ENCODE assay signal across 24 cellular contexts in the genomic region with DNA sequence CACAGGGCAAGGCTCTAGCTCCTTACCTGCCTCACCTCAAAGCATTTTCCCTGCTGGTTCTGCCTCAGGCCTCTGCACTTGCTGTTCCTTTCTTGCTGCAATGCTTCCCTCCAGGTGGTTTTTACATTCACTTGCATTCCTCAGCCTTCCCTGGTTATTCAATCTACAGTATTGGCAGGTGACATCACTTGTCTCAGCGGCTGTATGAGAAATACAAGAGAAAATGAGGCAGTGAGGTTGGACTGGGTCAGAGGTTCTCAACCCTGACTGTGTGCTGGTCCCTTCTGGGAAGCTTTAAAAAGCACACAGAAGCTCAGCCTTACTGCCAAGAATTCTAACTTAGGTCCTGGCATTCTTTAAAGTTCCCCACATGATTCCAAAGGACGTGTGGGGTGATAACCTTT. TPM values are rescaled to one million over a fixed set of nuclear protein-coding genes. Genes with fewer than 3 reads are reported as not detected.
DNase-seq lines count a peak whose midpoint lies in the region; ATAC-seq and TF ChIP-seq lines count a peak whose summit lies in the region.
"Had no signal": no experiment of that assay in that cellular context is flagged by ENCODE, and none has a peak within 500 bp of the region (broad histone marks: within the 10 kb centered on the region; RNA-seq: fewer than 3 reads in every experiment).

No MANE protein-coding gene starts in this region.

- H3K27me3 ChIP-seq in HUES48 (ENCODE audit: control insufficient read depth, insufficient read depth, low read length): no peaks in the 10 kb centered on the region
- H3K27me3 ChIP-seq: brain microvascular endothelial cell, thyroid gland had no signal

- peak overlapping the region; percentile 71 for H3K27ac ChIP-seq in HUES48 (ENCODE audit: low read depth, low read length)
- H3K27ac ChIP-seq: brain microvascular endothelial cell, coronary artery, thyroid gland had no signal

- no peak overlapping the region for H3K9ac ChIP-seq in HUES48 (ENCODE audit: low read depth, low read length)

- H3K4me1 ChIP-seq in HUES48 (ENCODE audit: control insufficient read depth, insufficient read depth, low read length): peaks cover 13% of the 10 kb centered on the region

- peak; percentile 87 for DNase-seq in ELF-1 (ENCODE audit: low read depth, low spot score)
- peak; percentile 74 for DNase-seq in epithelial cell of esophagus (ENCODE audit: low read depth)
- no peak for DNase-seq in left lobe of liver (ENCODE audit: low spot score)
- no peak for DNase-seq in Ammon's horn (ENCODE audit: low spot score)
- no peak for DNase-seq in SK-N-DZ (ENCODE audit: low spot score)
- DNase-seq in SHP77 treated with DMSO at 0.1 percent for 48 hours (lab: John Stamatoyannopoulos, UW): no peak
- DNase-seq: activated CD8-positive, alpha-beta memory T cell treated with anti-CD3 and anti-CD28 coated beads for 24 hours; activated T-cell treated with anti-CD3 and anti-CD28 coated beads, Interleukin-2, amount 50 U/mL, for 72 hours; brain microvascular endothelial cell; CD4-positive, alpha-beta memory T cell; DMS53; GOT3; hypothalamus; KG1; NCI-H187; NCI-H226; stimulated activated CD4-positive, alpha-beta T cell treated with anti-CD3 and anti-CD28 coated beads, Interleukin-2, amount 100 ng/mL, for 24 hours; stimulated activated naive CD4-positive, alpha-beta T cell treated with Interleukin-2 at 50 U/mL for 16 hours; thyroid gland had no signal

- H3K4me3 ChIP-seq in HUES48 (ENCODE audit: low read depth, low read length) (no peak overlapping the region), epithelial cell of esophagus (ENCODE audit: low read length) (no peak overlapping the region)
- H3K4me3 ChIP-seq: coronary artery, thyroid gland had no signal

- H3K9me3 ChIP-seq in HUES48 (ENCODE audit: control insufficient read depth, insufficient read depth, low read length): no peaks in the 10 kb centered on the region
- H3K9me3 ChIP-seq: thyroid gland had no signal

- ATAC-seq in left lobe of liver: peak; percentile 22
- ATAC-seq: activated T-cell treated with anti-CD3 and anti-CD28 coated beads, Interleukin-2, amount 50 U/mL, for 72 hours had no signal

- TF ChIP-seq CTCF in epithelial cell of esophagus (IDR thresholded peaks at IDR 0.05; ENCODE audit: insufficient read depth, low read depth, low read length, missing control alignments): no peak

- H3K36me3 ChIP-seq in HUES48 (ENCODE audit: control insufficient read depth, insufficient read depth, low read length): no peaks in the 10 kb centered on the region
- H3K36me3 ChIP-seq: brain microvascular endothelial cell, thyroid gland had no signal

RNA-seq across cellular contexts. Expression of a gene that starts 26.7 kb away (rescaled TPM):
- total RNA-seq in left lobe of liver: 39.5 TPM
- 25.4 and 25.6 TPM in 2 replicates for polyA plus RNA-seq in SK-N-DZ (2014; cell fraction: cytosol; rRNA removed)
- 14.9 and 19.8 TPM in 2 replicates for polyA plus RNA-seq in SK-N-DZ (2014; cell fraction: nucleus; rRNA removed)

RNA-seq across cellular contexts. Expression of a gene that starts 32.6 kb away (rescaled TPM):
- total RNA-seq in left lobe of liver: not detected
- polyA plus RNA-seq in SK-N-DZ (2014; cell fraction: cytosol; rRNA removed): not detected in 2 replicates
- not detected in 2 replicates for polyA plus RNA-seq in SK-N-DZ (2014; cell fraction: nucleus; rRNA removed)
- total RNA-seq: CD4-positive, alpha-beta memory T cell; posterior vena cava; skeletal muscle tissue had no signal
- polyA plus RNA-seq: neural cell had no signal

Comparison
In these comparisons a context has a peak if more than half of its experiments do, and no peak if none do; other contexts are left out.
1. DNase-seq: peak in ELF-1 (single experiment) and epithelial cell of esophagus (single experiment); none in left lobe of liver (single experiment), Ammon's horn (single experiment), SK-N-DZ (single experiment) and SHP77 treated with DMSO at 0.1 percent for 48 hours (single experiment).